Comparison of ENCODE assay signal across 5 cellular contexts in genomic region chr2:211469660-211470059, GRCh38.
"Had no signal": no experiment of that assay in that cellular context is flagged by ENCODE, and none has a peak within 500 bp of the region (broad histone marks: within the 10 kb centered on the region; RNA-seq: fewer than 3 reads in every experiment).

No MANE protein-coding gene starts in this region.

- DNase-seq: GOT3, H9, HCEC 1CT, KBM-7 had no signal

- ATAC-seq: HepG2 had no signal
